Comparison of ENCODE assay signal across 14 cellular contexts in genomic region chr5:157030692-157031091, GRCh38. TPM values are rescaled to one million over a fixed set of nuclear protein-coding genes. Genes with fewer than 3 reads are reported as not detected.
"Had no signal": no experiment of that assay in that cellular context is flagged by ENCODE, and none has a peak within 500 bp of the region (broad histone marks: within the 10 kb centered on the region; RNA-seq: fewer than 3 reads in every experiment).

No MANE protein-coding gene starts in this region.

- H3K4me3 Mint-ChIP-seq: T-cell had no signal

- DNase-seq: activated gamma-delta T cell; activated T-cell treated with anti-CD3 and anti-CD28 coated beads for 4 hours; adrenal gland; effector CD4-positive, alpha-beta T cell; heart right ventricle; left lung; pancreas; retina; stimulated activated CD4-positive, alpha-beta T cell treated with anti-CD3 and anti-CD28 coated beads, Interleukin-4, amount 100 ng/mL, for 1 hour; T-cell; thyroid gland had no signal

- H3K27me3 Mint-ChIP-seq: T-cell had no signal

- ATAC-seq: heart right ventricle, left lung, pancreas had no signal

- H3K9me3 Mint-ChIP-seq: T-cell had no signal

RNA-seq across cellular contexts. Expression of gene HAVCR1, which starts 28.2 kb away (rescaled TPM):
- total RNA-seq: adrenal gland, fibroblast of lung, SK-MEL-5 had no signal
- polyA plus RNA-seq: fibroblast of lung, heart right ventricle, keratinocyte, pancreas had no signal
